In the genomic region with DNA sequence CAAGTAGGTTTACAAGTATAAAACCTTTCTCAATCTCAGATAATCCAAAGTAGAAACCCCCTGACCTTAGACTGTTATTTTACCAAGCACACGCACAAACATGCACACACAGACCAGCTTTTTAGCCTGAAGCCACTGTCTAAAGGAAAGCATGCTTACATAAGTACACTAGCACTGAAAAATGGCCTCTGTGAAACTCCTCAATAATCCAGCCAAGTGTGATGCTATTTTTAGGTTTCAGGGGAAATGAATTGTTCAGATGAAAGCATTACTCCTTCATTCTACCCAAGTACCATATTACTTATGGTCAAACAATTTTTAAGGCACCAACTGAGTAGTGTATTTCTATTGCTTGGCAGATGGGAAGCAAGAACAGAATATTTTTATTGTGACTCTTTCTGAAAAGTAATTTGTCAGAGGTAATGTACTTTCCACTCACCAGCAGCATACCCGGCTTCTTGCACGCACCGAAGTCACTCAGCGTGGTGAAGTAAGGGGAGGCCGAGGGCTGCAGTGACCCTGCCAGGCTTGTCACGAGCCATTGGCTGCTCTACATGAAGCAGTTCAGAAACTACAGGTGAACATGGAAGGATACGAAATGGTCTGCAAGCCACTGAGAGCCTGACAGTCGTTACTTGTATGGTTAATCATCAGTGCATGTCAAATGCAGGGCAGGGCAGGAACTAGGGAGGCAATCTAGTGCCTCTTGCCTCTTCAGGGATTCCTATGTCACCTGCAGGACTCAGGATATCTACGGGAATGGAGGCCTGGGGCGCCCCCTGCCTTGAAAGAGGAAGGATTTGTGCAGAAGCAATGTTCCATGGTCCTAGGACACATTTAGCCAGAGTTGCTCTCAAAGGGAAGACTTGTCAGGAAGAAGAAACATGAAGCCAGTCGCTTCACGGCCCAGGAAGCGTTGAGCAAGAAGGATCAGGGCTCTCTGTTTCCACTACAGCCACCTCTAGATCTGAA, we compare ENCODE assay signal across 19 cellular contexts.
A peak's percentile ranks its signal among the peaks of the same experiment; 100 is the strongest.
DNase-seq lines count a peak whose midpoint lies in the region; ATAC-seq and TF ChIP-seq lines count a peak whose summit lies in the region.
"Had no signal": no experiment of that assay in that cellular context is flagged by ENCODE, and none has a peak within 500 bp of the region (broad histone marks: within the 10 kb centered on the region; RNA-seq: fewer than 3 reads in every experiment).

No MANE protein-coding gene starts in this region.

- H3K9me3 ChIP-seq in upper lobe of right lung = no peaks in the 10 kb centered on the region

- no peaks in the 10 kb centered on the region for H3K9me3 Mint-ChIP-seq in endothelial cell (ENCODE audit: unreplicated experiment)
- peaks cover 2% of the 10 kb centered on the region for H3K9me3 Mint-ChIP-seq in activated CD4-positive, alpha-beta memory T cell treated with anti-CD3 and anti-CD28 coated beads for 36 hours
- H3K9me3 Mint-ChIP-seq: mesothelial cell of epicardium, type B pancreatic cell had no signal

- CTCF ChIA-PET in activated CD4-positive, alpha-beta memory T cell treated with anti-CD3 and anti-CD28 coated beads for 36 hours (lab: Charles Lee) = no interaction called here

- ATAC-seq in GM21515 (IDR thresholded peaks at IDR 0.05; ENCODE audit: unreplicated experiment) (no peak), upper lobe of right lung (no peak)

- H3K36me3 Mint-ChIP-seq in endothelial cell (ENCODE audit: low read depth, unreplicated experiment) = no peaks in the 10 kb centered on the region
- no peaks in the 10 kb centered on the region for H3K36me3 Mint-ChIP-seq in activated CD4-positive, alpha-beta memory T cell treated with anti-CD3 and anti-CD28 coated beads for 36 hours
- H3K36me3 Mint-ChIP-seq: activated naive CD8-positive, alpha-beta T cell treated with anti-CD3 and anti-CD28 coated beads, Interleukin-2, amount 10 ng/mL, durations not matched to agents 7 days and 5 days; mesothelial cell of epicardium; type B pancreatic cell had no signal

- DNase-seq in DMS 273 (lab: John Stamatoyannopoulos, UW; ENCODE audit: unreplicated experiment) (peak; percentile 3), DMS 273 treated with DMSO at 0.1 percent for 48 hours (lab: John Stamatoyannopoulos, UW) (no peak), NCI-H69 (lab: John Stamatoyannopoulos, UW) (peak; percentile 20), endothelial cell (ENCODE audit: low spot score) (peak; percentile 25), pons (ENCODE audit: low spot score) (peak; percentile 19), upper lobe of right lung (no peak)
- DNase-seq in activated CD4-positive, alpha-beta memory T cell treated with anti-CD3 and anti-CD28 coated beads for 36 hours = no peak
- DNase-seq: activated CD4-positive, alpha-beta T cell treated with anti-CD3 and anti-CD28 coated beads, Interleukin-2, amount 50 U/mL, for 48 hours; activated naive CD8-positive, alpha-beta T cell treated with anti-CD3 and anti-CD28 coated beads, Interleukin-2, amount 10 ng/mL, durations not matched to agents 7 days and 5 days; activated T-cell treated with anti-CD3 and anti-CD28 coated beads, Interleukin-2, amount 50 U/mL, for 48 hours; brain microvascular endothelial cell; DMS53; Peyer's patch; stimulated activated CD4-positive, alpha-beta T cell treated with anti-CD3 and anti-CD28 coated beads, Interleukin-15, amount 100 ng/mL, for 24 hours; stimulated activated naive CD4-positive, alpha-beta T cell had no signal

- no peaks in the 10 kb centered on the region for H3K4me1 Mint-ChIP-seq in endothelial cell (ENCODE audit: unreplicated experiment)
- no peaks in the 10 kb centered on the region for H3K4me1 Mint-ChIP-seq in activated CD4-positive, alpha-beta memory T cell treated with anti-CD3 and anti-CD28 coated beads for 36 hours (ENCODE audit: low read depth)
- H3K4me1 Mint-ChIP-seq: activated naive CD8-positive, alpha-beta T cell treated with anti-CD3 and anti-CD28 coated beads, Interleukin-2, amount 10 ng/mL, durations not matched to agents 7 days and 5 days; mesothelial cell of epicardium had no signal

- H3K27ac Mint-ChIP-seq in endothelial cell (ENCODE audit: unreplicated experiment) = no peak overlapping the region
- H3K27ac Mint-ChIP-seq in activated CD4-positive, alpha-beta memory T cell treated with anti-CD3 and anti-CD28 coated beads for 36 hours = no peak overlapping the region
- H3K27ac Mint-ChIP-seq: activated naive CD8-positive, alpha-beta T cell treated with anti-CD3 and anti-CD28 coated beads, Interleukin-2, amount 10 ng/mL, durations not matched to agents 7 days and 5 days; mesothelial cell of epicardium; type B pancreatic cell had no signal

- H3K4me3 Mint-ChIP-seq in endothelial cell (ENCODE audit: unreplicated experiment) = no peak overlapping the region
- H3K4me3 Mint-ChIP-seq in activated CD4-positive, alpha-beta memory T cell treated with anti-CD3 and anti-CD28 coated beads for 36 hours = no peak overlapping the region
- H3K4me3 Mint-ChIP-seq: activated naive CD8-positive, alpha-beta T cell treated with anti-CD3 and anti-CD28 coated beads, Interleukin-2, amount 10 ng/mL, durations not matched to agents 7 days and 5 days; mesothelial cell of epicardium; type B pancreatic cell had no signal

- no peak overlapping the region for H3K4me3 ChIP-seq in upper lobe of right lung
- H3K4me3 ChIP-seq: BLaER1 treated with 17β-estradiol and CSF1 and Interleukin-3, amounts not matched to agents 10 nM and 100 nM; Peyer's patch had no signal

- POLR2A ChIA-PET in activated CD4-positive, alpha-beta memory T cell treated with anti-CD3 and anti-CD28 coated beads for 36 hours (lab: Charles Lee) = no interaction called here

- H3K27me3 Mint-ChIP-seq in endothelial cell (ENCODE audit: unreplicated experiment) = no peaks in the 10 kb centered on the region
- no peaks in the 10 kb centered on the region for H3K27me3 Mint-ChIP-seq in activated CD4-positive, alpha-beta memory T cell treated with anti-CD3 and anti-CD28 coated beads for 36 hours
- H3K27me3 Mint-ChIP-seq: activated naive CD8-positive, alpha-beta T cell treated with anti-CD3 and anti-CD28 coated beads, Interleukin-2, amount 10 ng/mL, durations not matched to agents 7 days and 5 days; type B pancreatic cell had no signal

- TF ChIP-seq CTCF in endothelial cell (IDR thresholded peaks at IDR 0.05; ENCODE audit: unreplicated experiment) (no peak), upper lobe of right lung (IDR thresholded peaks at IDR 0.05) (no peak)

- no peak overlapping the region for H3K27ac ChIP-seq in upper lobe of right lung
- H3K27ac ChIP-seq: BLaER1 treated with 17β-estradiol and CSF1 and Interleukin-3, amounts not matched to agents 10 nM and 100 nM; brain microvascular endothelial cell; Peyer's patch had no signal

- no peaks in the 10 kb centered on the region for H3K27me3 ChIP-seq in upper lobe of right lung
- H3K27me3 ChIP-seq: BLaER1 treated with 17β-estradiol and CSF1 and Interleukin-3, amounts not matched to agents 10 nM and 100 nM; brain microvascular endothelial cell; Peyer's patch had no signal

- no peaks in the 10 kb centered on the region for H3K36me3 ChIP-seq in upper lobe of right lung
- H3K36me3 ChIP-seq: BLaER1 treated with 17β-estradiol and CSF1 and Interleukin-3, amounts not matched to agents 10 nM and 100 nM; brain microvascular endothelial cell; Peyer's patch had no signal

- H3K4me1 ChIP-seq in upper lobe of right lung = no peaks in the 10 kb centered on the region
- H3K4me1 ChIP-seq: Peyer's patch had no signal

- intact Hi-C loops in upper lobe of right lung (cut with DNase I) = no loop called here
- intact Hi-C loops in activated CD4-positive, alpha-beta memory T cell treated with anti-CD3 and anti-CD28 coated beads for 36 hours (cut with micrococcal nuclease) = no loop called here

Comparison
In these comparisons a context has a peak if more than half of its experiments do, and no peak if none do; other contexts are left out.
1. DNase-seq: peak in DMS 273 (single experiment), NCI-H69 (single experiment), endothelial cell (single experiment) and pons (single experiment); none in DMS 273 treated with DMSO at 0.1 percent for 48 hours (single experiment), upper lobe of right lung (single experiment) and activated CD4-positive, alpha-beta memory T cell treated with anti-CD3 and anti-CD28 coated beads for 36 hours (single experiment).